Comparison of ENCODE assay signal across 14 cellular contexts in the genomic region with DNA sequence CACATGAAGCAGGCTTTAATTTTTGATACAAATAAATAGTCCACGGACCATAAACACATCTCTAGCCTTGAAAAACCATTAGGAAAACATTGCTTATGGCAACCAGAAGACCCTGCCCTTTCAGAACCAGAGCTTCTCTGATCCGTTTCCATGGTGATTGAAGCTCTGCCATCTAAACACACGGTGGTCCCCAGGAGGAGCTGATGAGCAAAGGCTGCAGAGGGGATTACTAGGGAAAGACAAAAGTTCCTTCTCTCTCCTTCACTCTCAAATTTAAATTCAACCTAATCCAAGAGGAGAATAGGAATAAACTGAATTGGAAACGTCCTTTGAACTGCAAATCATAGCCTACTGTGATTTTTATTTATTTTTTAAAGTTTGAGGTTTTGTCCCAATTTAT.
DNase-seq lines count a peak whose midpoint lies in the region; ATAC-seq and TF ChIP-seq lines count a peak whose summit lies in the region.
"Had no signal": no experiment of that assay in that cellular context is flagged by ENCODE, and none has a peak within 500 bp of the region (broad histone marks: within the 10 kb centered on the region; RNA-seq: fewer than 3 reads in every experiment).

No MANE protein-coding gene starts in this region.

- DNase-seq in GM23338 (ENCODE audit: low spot score) (no peak), retina (peak; percentile 30)
- no peak for DNase-seq in stimulated activated CD4-positive, alpha-beta T cell treated with anti-CD3 and anti-CD28 coated beads, Interleukin-1b, Interleukin-23, amount 100 ng/mL, for 48 hours
- DNase-seq: BE2C; Caco-2; CD8-positive, alpha-beta memory T cell; DND-41; GDM1 had no signal

- H2AFZ ChIP-seq in GM23338: no peak overlapping the region

- H3K27me3 ChIP-seq in GM23338 (ENCODE audit: insufficient read depth) (no peaks in the 10 kb centered on the region), HUES48 (ENCODE audit: control insufficient read depth, insufficient read depth, low read length) (no peaks in the 10 kb centered on the region), ectodermal cell (ENCODE audit: control insufficient read depth, insufficient read depth, low read length, poor library complexity, severe bottlenecking) (no peaks in the 10 kb centered on the region)
- H3K27me3 ChIP-seq: BE2C had no signal

- H3K27ac Mint-ChIP-seq in GM23338: no peak overlapping the region
- H3K27ac Mint-ChIP-seq: CD8-positive, alpha-beta memory T cell; IgD-negative memory B cell had no signal

- peaks cover 21% of the 10 kb centered on the region for H3K4me1 Mint-ChIP-seq in GM23338
- H3K4me1 Mint-ChIP-seq: CD8-positive, alpha-beta memory T cell; IgD-negative memory B cell had no signal

- H3K36me3 Mint-ChIP-seq in GM23338 (ENCODE audit: low read depth): no peaks in the 10 kb centered on the region
- H3K36me3 Mint-ChIP-seq: CD8-positive, alpha-beta memory T cell; IgD-negative memory B cell had no signal

- H3K27ac ChIP-seq in GM23338 (ENCODE audit: low read depth) (no peak overlapping the region), HUES48 (ENCODE audit: low read depth, low read length) (peak overlapping the region; percentile 43), ectodermal cell (ENCODE audit: insufficient read depth, low read depth, low read length, poor library complexity, severe bottlenecking) (peak overlapping the region; percentile 77)
- H3K27ac ChIP-seq: A549 had no signal

- no peak overlapping the region for H3K4me3 ChIP-seq in GM23338
- no peak overlapping the region for H3K4me3 ChIP-seq in HUES48 (ENCODE audit: low read depth, low read length)
- no peak overlapping the region for H3K4me3 ChIP-seq in ectodermal cell (ENCODE audit: insufficient read depth, low read depth, low read length)
- H3K4me3 ChIP-seq: A549 had no signal

- no peaks in the 10 kb centered on the region for H3F3A ChIP-seq in GM23338 (replicated peaks; ENCODE audit: low read depth)

- no peak overlapping the region for H3K4me2 ChIP-seq in GM23338
- H3K4me2 ChIP-seq: A549 had no signal

- H3K4me1 ChIP-seq in GM23338 (ENCODE audit: insufficient read depth) (peaks cover 3% of the 10 kb centered on the region; the same call in 1 of the 2 replicates), HUES48 (ENCODE audit: control insufficient read depth, insufficient read depth, low read length) (peaks cover 26% of the 10 kb centered on the region; the same call in 1 of the 2 replicates), ectodermal cell (ENCODE audit: control insufficient read depth, insufficient read depth, low read length) (peaks cover 7% of the 10 kb centered on the region)
- H3K4me1 ChIP-seq: A549, BE2C, Caco-2 had no signal

- H3K4me3 Mint-ChIP-seq in GM23338: no peak overlapping the region
- H3K4me3 Mint-ChIP-seq: CD8-positive, alpha-beta memory T cell; IgD-negative memory B cell had no signal

- no peak for TF ChIP-seq CTCF in GM23338 (conservative IDR thresholded peaks at IDR 0.05; ENCODE audit: low read depth in 2 of 2)

- peaks cover 3% of the 10 kb centered on the region; the same call in 1 of the 2 replicates for H3K9me2 ChIP-seq in GM23338 (ENCODE audit: insufficient read depth)

- no peaks in the 10 kb centered on the region for H3K79me2 ChIP-seq in GM23338 (replicated peaks; ENCODE audit: insufficient read depth)

- peak; percentile 42; the same call in 2 of the 3 replicates for ATAC-seq in GM23338
- ATAC-seq in HG02623 (IDR thresholded peaks at IDR 0.05; ENCODE audit: unreplicated experiment): no peak
- no peak for ATAC-seq in GM21576 (IDR thresholded peaks at IDR 0.05; ENCODE audit: unreplicated experiment)
- ATAC-seq: A549 had no signal

- H3K36me3 ChIP-seq in GM23338 (ENCODE audit: insufficient read depth) (no peaks in the 10 kb centered on the region), HUES48 (ENCODE audit: control insufficient read depth, insufficient read depth, low read length) (no peaks in the 10 kb centered on the region), ectodermal cell (ENCODE audit: control insufficient read depth, insufficient read depth, low read length) (no peaks in the 10 kb centered on the region)
- H3K36me3 ChIP-seq: BE2C had no signal

- peaks cover 5% of the 10 kb centered on the region for H3K27me3 Mint-ChIP-seq in GM23338 (ENCODE audit: insufficient read depth, low read depth, poor library complexity)

- WGBS in ectodermal cell, 2 experiments: 32 to 36% methylated on average over 3 to 4 of the region's 4 CpGs

- peaks cover 10% of the 10 kb centered on the region; the same call in 2 of the 3 replicates for H3K9me3 Mint-ChIP-seq in GM23338
- H3K9me3 Mint-ChIP-seq: CD8-positive, alpha-beta memory T cell had no signal

- H3K9me3 ChIP-seq in HUES48 (ENCODE audit: control insufficient read depth, insufficient read depth, low read length): no peaks in the 10 kb centered on the region
- no peaks in the 10 kb centered on the region for H3K9me3 ChIP-seq in ectodermal cell (ENCODE audit: control insufficient read depth, low read length)
- H3K9me3 ChIP-seq: A549, BE2C, Caco-2 had no signal

- H3K9ac ChIP-seq in HUES48 (ENCODE audit: low read depth, low read length): no peak overlapping the region

- H4K20me1 ChIP-seq in GM23338 (replicated peaks; ENCODE audit: insufficient read depth): no peaks in the 10 kb centered on the region

TF ChIP-seq in GM23338, 12 proteins besides CTCF, POLR2A, EP300 and RAD21 (continues in another document):
- no peak for TF ChIP-seq ZNF331 (CRISPR knock-in tag; IDR thresholded peaks at IDR 0.05; ENCODE audit: low read depth)
- no peak for TF ChIP-seq EZH2 (IDR thresholded peaks at IDR 0.05; ENCODE audit: low read depth, unreplicated experiment)
- TF ChIP-seq JUNB (IDR thresholded peaks at IDR 0.05; ENCODE audit: unreplicated experiment): no peak
- no peak for TF ChIP-seq EZH2phosphoT487 (IDR thresholded peaks at IDR 0.05; ENCODE audit: unreplicated experiment)
- no peak for TF ChIP-seq ZNF114 (CRISPR knock-in tag; IDR thresholded peaks at IDR 0.05)
- TF ChIP-seq STAT1 (IDR thresholded peaks at IDR 0.05; ENCODE audit: unreplicated experiment): no peak
- no peak for TF ChIP-seq CREB1 (CRISPR knock-in tag; IDR thresholded peaks at IDR 0.05; ENCODE audit: low read depth)
- TF ChIP-seq, protein P1, sequence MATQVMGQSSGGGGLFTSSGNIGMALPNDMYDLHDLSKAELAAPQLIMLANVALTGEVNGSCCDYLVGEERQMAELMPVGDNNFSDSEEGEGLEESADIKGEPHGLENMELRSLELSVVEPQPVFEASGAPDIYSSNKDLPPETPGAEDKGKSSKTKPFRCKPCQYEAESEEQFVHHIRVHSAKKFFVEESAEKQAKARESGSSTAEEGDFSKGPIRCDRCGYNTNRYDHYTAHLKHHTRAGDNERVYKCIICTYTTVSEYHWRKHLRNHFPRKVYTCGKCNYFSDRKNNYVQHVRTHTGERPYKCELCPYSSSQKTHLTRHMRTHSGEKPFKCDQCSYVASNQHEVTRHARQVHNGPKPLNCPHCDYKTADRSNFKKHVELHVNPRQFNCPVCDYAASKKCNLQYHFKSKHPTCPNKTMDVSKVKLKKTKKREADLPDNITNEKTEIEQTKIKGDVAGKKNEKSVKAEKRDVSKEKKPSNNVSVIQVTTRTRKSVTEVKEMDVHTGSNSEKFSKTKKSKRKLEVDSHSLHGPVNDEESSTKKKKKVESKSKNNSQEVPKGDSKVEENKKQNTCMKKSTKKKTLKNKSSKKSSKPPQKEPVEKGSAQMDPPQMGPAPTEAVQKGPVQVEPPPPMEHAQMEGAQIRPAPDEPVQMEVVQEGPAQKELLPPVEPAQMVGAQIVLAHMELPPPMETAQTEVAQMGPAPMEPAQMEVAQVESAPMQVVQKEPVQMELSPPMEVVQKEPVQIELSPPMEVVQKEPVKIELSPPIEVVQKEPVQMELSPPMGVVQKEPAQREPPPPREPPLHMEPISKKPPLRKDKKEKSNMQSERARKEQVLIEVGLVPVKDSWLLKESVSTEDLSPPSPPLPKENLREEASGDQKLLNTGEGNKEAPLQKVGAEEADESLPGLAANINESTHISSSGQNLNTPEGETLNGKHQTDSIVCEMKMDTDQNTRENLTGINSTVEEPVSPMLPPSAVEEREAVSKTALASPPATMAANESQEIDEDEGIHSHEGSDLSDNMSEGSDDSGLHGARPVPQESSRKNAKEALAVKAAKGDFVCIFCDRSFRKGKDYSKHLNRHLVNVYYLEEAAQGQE (IDR thresholded peaks at IDR 0.05; ENCODE audit: unreplicated experiment): no peak
- no peak for TF ChIP-seq POLR2AphosphoS5 (IDR thresholded peaks at IDR 0.05; ENCODE audit: low read depth)
